20 cellular contexts compared by ENCODE assay signal in the genomic region with DNA sequence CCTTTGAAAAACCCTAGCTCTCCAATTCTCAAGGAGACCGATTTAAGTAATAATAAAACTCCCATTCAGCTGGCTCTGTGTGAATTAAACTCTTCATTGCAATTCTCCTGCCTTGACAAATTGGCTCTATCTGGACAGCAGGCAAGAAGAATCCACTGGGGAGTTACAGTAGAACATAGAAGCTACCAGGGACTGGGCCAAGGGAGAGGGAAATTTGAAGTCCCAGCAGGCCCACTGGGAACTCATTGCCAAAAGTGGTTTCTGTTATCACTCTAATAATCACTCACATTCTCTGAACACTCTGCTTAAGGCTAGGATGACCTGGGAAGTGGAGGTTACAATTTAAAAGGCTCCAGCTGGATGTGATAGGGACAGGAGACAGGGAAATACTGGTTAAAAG.
"Had no signal": no experiment of that assay in that cellular context is flagged by ENCODE, and none has a peak within 500 bp of the region (broad histone marks: within the 10 kb centered on the region; RNA-seq: fewer than 3 reads in every experiment).

No MANE protein-coding gene starts in this region.

- H3K27ac ChIP-seq: KMS-11, RWPE1, SJCRH30 had no signal

- H3K4me3 ChIP-seq: K562, SJCRH30 had no signal

- H3K4me1 ChIP-seq: SJCRH30 had no signal

- ATAC-seq: K562, Panc1, PC-3, SK-N-SH treated with all-trans-retinoic acid at 6 μM for 48 hours had no signal

- DNase-seq: Kasumi-1, MM.1S, NCI-H1092 treated with DMSO at 0.1 percent for 48 hours, NCI-H1436, NCI-H187, NCI-H2029, NCI-H2081 treated with DMSO at 0.1 percent for 48 hours, NCI-H345, NCI-H446 treated with DMSO at 0.1 percent for 48 hours, NCI-H510A treated with DMSO at 0.1 percent for 48 hours, NCI-H526, NCI-H82, PC-3, SHP77 treated with DMSO at 0.1 percent for 48 hours, SJCRH30 had no signal

- H3K9ac ChIP-seq: KMS-11 had no signal

- H3K36me3 ChIP-seq: SJCRH30 had no signal

- H3K4me2 ChIP-seq: KMS-11 had no signal

- H3K9me3 ChIP-seq: SJCRH30 had no signal

- H3K27me3 ChIP-seq: SJCRH30 had no signal
